ENCODE assay signal across 1 cellular context in genomic region chr17:48626470-48627241, GRCh38.
TF ChIP-seq lines count a peak whose summit lies in the region.

No MANE protein-coding gene starts in this region.

TF ChIP-seq in K562, 482 proteins besides CTCF, POLR2A, EP300 and RAD21 (continued from another document):
- TF ChIP-seq ATF6 (CRISPR knock-in tag; IDR thresholded peaks at IDR 0.05) (no peak), ZNF655 (CRISPR knock-in tag; IDR thresholded peaks at IDR 0.05) (no peak), PHF8 (IDR thresholded peaks at IDR 0.05; ENCODE audit: borderline replicate concordance, low read length) (peak; percentile 34; the same call in 1 of the 2 replicates), ZNF507 (tag; conservative IDR thresholded peaks at IDR 0.05) (no peak), PTBP1 (IDR thresholded peaks at IDR 0.05; ENCODE audit: low read depth, low read length) (no peak), SIN3A (IDR thresholded peaks at IDR 0.05; ENCODE audit: borderline replicate concordance in 2 of 2, control insufficient read depth in 1 of 2, low read depth in 2 of 2, low read length in 2 of 2) (peak; percentile 10 to 65; a peak in 1 of 4 replicates), NFIC (IDR thresholded peaks at IDR 0.05) (no peak; the same call in 1 of the 2 replicates), TBL1XR1 (IDR thresholded peaks at IDR 0.05; ENCODE audit: low read length in 2 of 2) (peak; percentile 85 to 87; a peak in 3 of 4 replicates), CSDE1 (IDR thresholded peaks at IDR 0.05) (no peak)
